ENCODE assay signal across 1 cellular context in genomic region chr1:101216623-101217022, GRCh38.
TF ChIP-seq lines count a peak whose summit lies in the region.

No MANE protein-coding gene starts in this region.

TF ChIP-seq in GM12878, 131 proteins besides CTCF, POLR2A, EP300 and RAD21 (continued from another document):
- TF ChIP-seq SMAD5 (IDR thresholded peaks at IDR 0.05; ENCODE audit: low read depth) (no peak), RCOR1 (conservative IDR thresholded peaks at IDR 0.05; ENCODE audit: low read depth, low read length) (no peak), POLR2AphosphoS5 (IDR thresholded peaks at IDR 0.05; ENCODE audit: low read length) (no peak), HDAC2 (IDR thresholded peaks at IDR 0.05) (no peak), SMARCA5 (IDR thresholded peaks at IDR 0.05) (no peak), RELB (IDR thresholded peaks at IDR 0.05; ENCODE audit: low read depth) (no peak)
- TF ChIP-seq, protein P1, sequence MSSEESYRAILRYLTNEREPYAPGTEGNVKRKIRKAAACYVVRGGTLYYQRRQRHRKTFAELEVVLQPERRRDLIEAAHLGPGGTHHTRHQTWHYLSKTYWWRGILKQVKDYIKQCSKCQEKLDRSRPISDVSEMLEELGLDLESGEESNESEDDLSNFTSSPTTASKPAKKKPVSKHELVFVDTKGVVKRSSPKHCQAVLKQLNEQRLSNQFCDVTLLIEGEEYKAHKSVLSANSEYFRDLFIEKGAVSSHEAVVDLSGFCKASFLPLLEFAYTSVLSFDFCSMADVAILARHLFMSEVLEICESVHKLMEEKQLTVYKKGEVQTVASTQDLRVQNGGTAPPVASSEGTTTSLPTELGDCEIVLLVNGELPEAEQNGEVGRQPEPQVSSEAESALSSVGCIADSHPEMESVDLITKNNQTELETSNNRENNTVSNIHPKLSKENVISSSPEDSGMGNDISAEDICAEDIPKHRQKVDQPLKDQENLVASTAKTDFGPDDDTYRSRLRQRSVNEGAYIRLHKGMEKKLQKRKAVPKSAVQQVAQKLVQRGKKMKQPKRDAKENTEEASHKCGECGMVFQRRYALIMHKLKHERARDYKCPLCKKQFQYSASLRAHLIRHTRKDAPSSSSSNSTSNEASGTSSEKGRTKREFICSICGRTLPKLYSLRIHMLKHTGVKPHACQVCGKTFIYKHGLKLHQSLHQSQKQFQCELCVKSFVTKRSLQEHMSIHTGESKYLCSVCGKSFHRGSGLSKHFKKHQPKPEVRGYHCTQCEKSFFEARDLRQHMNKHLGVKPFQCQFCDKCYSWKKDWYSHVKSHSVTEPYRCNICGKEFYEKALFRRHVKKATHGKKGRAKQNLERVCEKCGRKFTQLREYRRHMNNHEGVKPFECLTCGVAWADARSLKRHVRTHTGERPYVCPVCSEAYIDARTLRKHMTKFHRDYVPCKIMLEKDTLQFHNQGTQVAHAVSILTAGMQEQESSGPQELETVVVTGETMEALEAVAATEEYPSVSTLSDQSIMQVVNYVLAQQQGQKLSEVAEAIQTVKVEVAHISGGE (CRISPR knock-in tag; IDR thresholded peaks at IDR 0.05): no peak
- TF ChIP-seq, protein P2, sequence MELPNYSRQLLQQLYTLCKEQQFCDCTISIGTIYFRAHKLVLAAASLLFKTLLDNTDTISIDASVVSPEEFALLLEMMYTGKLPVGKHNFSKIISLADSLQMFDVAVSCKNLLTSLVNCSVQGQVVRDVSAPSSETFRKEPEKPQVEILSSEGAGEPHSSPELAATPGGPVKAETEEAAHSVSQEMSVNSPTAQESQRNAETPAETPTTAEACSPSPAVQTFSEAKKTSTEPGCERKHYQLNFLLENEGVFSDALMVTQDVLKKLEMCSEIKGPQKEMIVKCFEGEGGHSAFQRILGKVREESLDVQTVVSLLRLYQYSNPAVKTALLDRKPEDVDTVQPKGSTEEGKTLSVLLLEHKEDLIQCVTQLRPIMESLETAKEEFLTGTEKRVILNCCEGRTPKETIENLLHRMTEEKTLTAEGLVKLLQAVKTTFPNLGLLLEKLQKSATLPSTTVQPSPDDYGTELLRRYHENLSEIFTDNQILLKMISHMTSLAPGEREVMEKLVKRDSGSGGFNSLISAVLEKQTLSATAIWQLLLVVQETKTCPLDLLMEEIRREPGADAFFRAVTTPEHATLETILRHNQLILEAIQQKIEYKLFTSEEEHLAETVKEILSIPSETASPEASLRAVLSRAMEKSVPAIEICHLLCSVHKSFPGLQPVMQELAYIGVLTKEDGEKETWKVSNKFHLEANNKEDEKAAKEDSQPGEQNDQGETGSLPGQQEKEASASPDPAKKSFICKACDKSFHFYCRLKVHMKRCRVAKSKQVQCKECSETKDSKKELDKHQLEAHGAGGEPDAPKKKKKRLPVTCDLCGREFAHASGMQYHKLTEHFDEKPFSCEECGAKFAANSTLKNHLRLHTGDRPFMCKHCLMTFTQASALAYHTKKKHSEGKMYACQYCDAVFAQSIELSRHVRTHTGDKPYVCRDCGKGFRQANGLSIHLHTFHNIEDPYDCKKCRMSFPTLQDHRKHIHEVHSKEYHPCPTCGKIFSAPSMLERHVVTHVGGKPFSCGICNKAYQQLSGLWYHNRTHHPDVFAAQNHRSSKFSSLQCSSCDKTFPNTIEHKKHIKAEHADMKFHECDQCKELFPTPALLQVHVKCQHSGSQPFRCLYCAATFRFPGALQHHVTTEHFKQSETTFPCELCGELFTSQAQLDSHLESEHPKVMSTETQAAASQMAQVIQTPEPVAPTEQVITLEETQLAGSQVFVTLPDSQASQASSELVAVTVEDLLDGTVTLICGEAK (IDR thresholded peaks at IDR 0.05; ENCODE audit: borderline replicate concordance): no peak
- TF ChIP-seq, protein P3, sequence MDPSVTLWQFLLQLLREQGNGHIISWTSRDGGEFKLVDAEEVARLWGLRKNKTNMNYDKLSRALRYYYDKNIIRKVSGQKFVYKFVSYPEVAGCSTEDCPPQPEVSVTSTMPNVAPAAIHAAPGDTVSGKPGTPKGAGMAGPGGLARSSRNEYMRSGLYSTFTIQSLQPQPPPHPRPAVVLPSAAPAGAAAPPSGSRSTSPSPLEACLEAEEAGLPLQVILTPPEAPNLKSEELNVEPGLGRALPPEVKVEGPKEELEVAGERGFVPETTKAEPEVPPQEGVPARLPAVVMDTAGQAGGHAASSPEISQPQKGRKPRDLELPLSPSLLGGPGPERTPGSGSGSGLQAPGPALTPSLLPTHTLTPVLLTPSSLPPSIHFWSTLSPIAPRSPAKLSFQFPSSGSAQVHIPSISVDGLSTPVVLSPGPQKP (IDR thresholded peaks at IDR 0.05; ENCODE audit: low read depth, low read length): no peak
